ENCODE assay signal across 7 cellular contexts in the genomic region with DNA sequence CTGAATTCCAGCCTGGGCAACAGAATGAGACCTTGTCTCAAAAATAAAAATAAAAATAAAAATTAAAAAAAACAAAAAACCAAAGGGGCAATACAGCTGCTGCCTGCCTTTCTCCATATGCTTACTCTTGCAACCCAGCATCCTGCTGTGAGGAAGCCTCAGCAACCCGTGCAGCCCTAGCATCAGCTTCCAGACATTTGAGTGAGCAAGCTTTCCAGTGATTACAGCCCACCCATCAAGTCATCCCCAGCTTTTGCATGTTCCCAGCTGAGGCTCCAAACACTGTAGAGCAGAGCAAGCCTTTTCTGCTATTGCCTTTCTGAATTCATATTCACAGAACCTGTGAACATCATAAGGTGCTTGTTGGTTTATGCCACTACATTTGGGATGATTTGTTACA.
"Had no signal": no experiment of that assay in that cellular context is flagged by ENCODE, and none has a peak within 500 bp of the region (broad histone marks: within the 10 kb centered on the region; RNA-seq: fewer than 3 reads in every experiment).

No MANE protein-coding gene starts in this region.

- H3K27ac ChIP-seq: GM23248, HL-60 had no signal

- H3K27ac Mint-ChIP-seq: HFFc6 had no signal

- H3K9me3 ChIP-seq: HAP-1 had no signal

- H3K4me3 ChIP-seq: GM23248, HAP-1, K562 had no signal

- DNase-seq: GM23248, GOT3, H7, HFFc6 had no signal

- H3K4me3 Mint-ChIP-seq: HFFc6 had no signal

- H3K4me1 ChIP-seq: HAP-1 had no signal

- H3K9me3 Mint-ChIP-seq: HFFc6 had no signal

- H3K36me3 ChIP-seq: HAP-1 had no signal

- H3K9ac ChIP-seq: GM23248 had no signal
